1 cellular context compared by ENCODE assay signal in the genomic region with DNA sequence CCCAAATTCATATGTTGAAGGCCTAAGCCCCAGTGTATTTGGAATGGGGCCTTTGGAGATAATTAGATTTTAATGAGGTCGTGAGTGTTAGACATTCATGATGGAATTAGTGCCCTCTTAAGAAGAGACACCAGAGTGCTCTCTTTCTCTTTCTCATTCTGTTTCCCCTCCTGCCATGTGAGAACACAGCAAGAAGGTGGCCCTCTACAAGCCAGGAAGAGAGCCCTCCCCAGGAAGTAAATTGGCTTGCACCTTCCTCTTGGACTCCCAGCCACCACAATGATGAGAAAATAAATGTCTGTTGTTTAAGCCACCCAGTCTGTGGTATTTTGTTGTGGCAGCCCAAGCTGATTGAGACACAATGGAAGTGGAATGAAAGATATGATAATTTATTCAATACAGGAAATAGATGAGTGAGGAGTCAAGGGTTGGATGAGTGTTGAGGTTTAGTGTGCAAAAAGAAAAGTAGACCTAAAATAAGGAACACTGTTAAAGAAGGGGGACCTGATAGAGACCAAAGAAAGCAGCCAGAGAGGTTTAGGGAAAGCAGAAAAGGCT.
TF ChIP-seq lines count a peak whose summit lies in the region.

No MANE protein-coding gene starts in this region.

TF ChIP-seq in IMR-90, 13 proteins besides CTCF, POLR2A, EP300 and RAD21:
- no peak for TF ChIP-seq RFX5 (IDR thresholded peaks at IDR 0.05; ENCODE audit: low read depth, low read length)
- TF ChIP-seq NFE2L2 (IDR thresholded peaks at IDR 0.05; ENCODE audit: low read depth, low read length), result no peak
- TF ChIP-seq MAFK (IDR thresholded peaks at IDR 0.05; ENCODE audit: low read depth, low read length), result no peak
- TF ChIP-seq, protein P1, sequence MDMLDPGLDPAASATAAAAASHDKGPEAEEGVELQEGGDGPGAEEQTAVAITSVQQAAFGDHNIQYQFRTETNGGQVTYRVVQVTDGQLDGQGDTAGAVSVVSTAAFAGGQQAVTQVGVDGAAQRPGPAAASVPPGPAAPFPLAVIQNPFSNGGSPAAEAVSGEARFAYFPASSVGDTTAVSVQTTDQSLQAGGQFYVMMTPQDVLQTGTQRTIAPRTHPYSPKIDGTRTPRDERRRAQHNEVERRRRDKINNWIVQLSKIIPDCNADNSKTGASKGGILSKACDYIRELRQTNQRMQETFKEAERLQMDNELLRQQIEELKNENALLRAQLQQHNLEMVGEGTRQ (IDR thresholded peaks at IDR 0.05; ENCODE audit: low read depth, low read length), result no peak
- TF ChIP-seq SMC3 (IDR thresholded peaks at IDR 0.05; ENCODE audit: low read depth, low read length), result no peak
- no peak for TF ChIP-seq CHD1 (IDR thresholded peaks at IDR 0.05; ENCODE audit: low read depth, low read length)
- TF ChIP-seq CEBPB (IDR thresholded peaks at IDR 0.05; ENCODE audit: low read depth, low read length), result no peak
- no peak for TF ChIP-seq ELK1 (IDR thresholded peaks at IDR 0.05; ENCODE audit: borderline replicate concordance, low read depth, low read length)
- no peak for TF ChIP-seq RCOR1 (IDR thresholded peaks at IDR 0.05; ENCODE audit: insufficient replicate concordance, low read length)
- TF ChIP-seq FOS (IDR thresholded peaks at IDR 0.05; ENCODE audit: low read depth, low read length), result no peak
- no peak for TF ChIP-seq MAZ (IDR thresholded peaks at IDR 0.05; ENCODE audit: borderline replicate concordance, low read depth, low read length)
- no peak for TF ChIP-seq BHLHE40 (IDR thresholded peaks at IDR 0.05; ENCODE audit: low read depth, low read length)
- TF ChIP-seq MXI1 (IDR thresholded peaks at IDR 0.05; ENCODE audit: borderline replicate concordance, low read depth, low read length), result no peak
